Comparison of ENCODE assay signal across 1 cellular context in genomic region chr12:6146951-6147350, GRCh38.
TF ChIP-seq lines count a peak whose summit lies in the region.

No MANE protein-coding gene starts in this region.

TF ChIP-seq in K562, 482 proteins besides CTCF, POLR2A, EP300 and RAD21 (continued from another document):
- TF ChIP-seq, protein P1, sequence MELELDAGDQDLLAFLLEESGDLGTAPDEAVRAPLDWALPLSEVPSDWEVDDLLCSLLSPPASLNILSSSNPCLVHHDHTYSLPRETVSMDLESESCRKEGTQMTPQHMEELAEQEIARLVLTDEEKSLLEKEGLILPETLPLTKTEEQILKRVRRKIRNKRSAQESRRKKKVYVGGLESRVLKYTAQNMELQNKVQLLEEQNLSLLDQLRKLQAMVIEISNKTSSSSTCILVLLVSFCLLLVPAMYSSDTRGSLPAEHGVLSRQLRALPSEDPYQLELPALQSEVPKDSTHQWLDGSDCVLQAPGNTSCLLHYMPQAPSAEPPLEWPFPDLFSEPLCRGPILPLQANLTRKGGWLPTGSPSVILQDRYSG (tag; conservative IDR thresholded peaks at IDR 0.05; ENCODE audit: low read depth) = no peak
- TF ChIP-seq ZNF444 (CRISPR knock-in tag; IDR thresholded peaks at IDR 0.05) = no peak
- no peak for TF ChIP-seq GATAD2B (IDR thresholded peaks at IDR 0.05; ENCODE audit: borderline replicate concordance)
- no peak for TF ChIP-seq HMG20A (CRISPR knock-in tag; conservative IDR thresholded peaks at IDR 0.05)
